17 cellular contexts compared by ENCODE assay signal in the genomic region with DNA sequence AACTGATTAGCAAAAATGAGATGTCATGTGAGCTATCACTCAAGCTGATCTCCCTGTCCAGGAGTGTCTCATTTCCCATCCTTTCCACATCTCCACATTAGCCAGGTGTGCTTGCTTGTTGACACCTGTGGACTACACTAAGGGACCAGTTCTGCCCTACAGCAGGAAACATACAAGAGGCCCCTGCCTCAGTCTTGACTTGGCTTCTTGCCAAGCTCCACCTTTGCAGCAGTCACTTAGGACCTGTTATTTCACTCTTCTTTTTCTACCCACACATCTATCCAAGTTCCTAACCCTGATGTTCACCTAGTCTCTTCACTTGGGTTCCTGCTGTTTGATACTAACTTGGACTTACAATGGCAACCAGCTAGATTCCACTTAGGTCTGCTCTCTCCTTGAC. TPM values are rescaled to one million over a fixed set of nuclear protein-coding genes. Genes with fewer than 3 reads are reported as not detected.
"Had no signal": no experiment of that assay in that cellular context is flagged by ENCODE, and none has a peak within 500 bp of the region (broad histone marks: within the 10 kb centered on the region; RNA-seq: fewer than 3 reads in every experiment).

No MANE protein-coding gene starts in this region.

- DNase-seq: activated CD4-positive, alpha-beta memory T cell treated with anti-CD3 and anti-CD28 coated beads for 36 hours; activated gamma-delta T cell treated with Interleukin-2 at 50 U/mL for 16 hours; activated naive CD8-positive, alpha-beta T cell treated with anti-CD3 and anti-CD28 coated beads, Interleukin-2, amount 10 ng/mL, durations not matched to agents 7 days and 5 days; activated T-cell treated with anti-CD3 and anti-CD28 coated beads, Interleukin-2, amount 50 U/mL, for 48 hours; anterior cingulate cortex; dorsolateral prefrontal cortex; immature natural killer cell; mucosa of descending colon; naive thymus-derived CD8-positive, alpha-beta T cell; retina; stimulated activated CD4-positive, alpha-beta T cell treated with anti-CD3 and anti-CD28 coated beads, Interleukin-15, amount 100 ng/mL, for 24 hours; stimulated activated CD4-positive, alpha-beta T cell treated with anti-CD3 and anti-CD28 coated beads, Interleukin-4, amount 100 ng/mL, for 24 hours had no signal

- ATAC-seq: mucosa of descending colon; naive thymus-derived CD8-positive, alpha-beta T cell had no signal

- H3K4me3 ChIP-seq: dorsolateral prefrontal cortex, mucosa of descending colon, thoracic aorta had no signal

- FAIRE-seq: urothelium cell line had no signal

- H3K36me3 ChIP-seq: neutrophil, thoracic aorta had no signal

- H3K27me3 ChIP-seq: neutrophil had no signal

- H3K9me3 ChIP-seq: mucosa of descending colon, neutrophil, thoracic aorta had no signal

- H3K27ac ChIP-seq: dorsolateral prefrontal cortex, neutrophil, VCaP had no signal

RNA-seq across cellular contexts. Expression of gene FRMD7, which starts 13.2 kb away (rescaled TPM):
- total RNA-seq: activated CD4-positive, alpha-beta memory T cell treated with anti-CD3 and anti-CD28 coated beads for 36 hours; activated naive CD8-positive, alpha-beta T cell treated with anti-CD3 and anti-CD28 coated beads, Interleukin-2, amount 10 ng/mL, durations not matched to agents 7 days and 5 days; lung microvascular endothelial cell; mucosa of descending colon; naive thymus-derived CD8-positive, alpha-beta T cell had no signal
- polyA plus RNA-seq: immature natural killer cell; naive thymus-derived CD8-positive, alpha-beta T cell had no signal
